In genomic region chr2:60409207-60409871, GRCh38 we compare ENCODE assay signal across 28 cellular contexts.
"Had no signal": no experiment of that assay in that cellular context is flagged by ENCODE, and none has a peak within 500 bp of the region (broad histone marks: within the 10 kb centered on the region; RNA-seq: fewer than 3 reads in every experiment).

No MANE protein-coding gene starts in this region.

- H3K4me3 Mint-ChIP-seq: activated naive CD8-positive, alpha-beta T cell; activated T-cell treated with anti-CD3 and anti-CD28 coated beads, Interleukin-2, amount 50 U/mL, for 72 hours; effector memory CD8-positive, alpha-beta T cell; mesothelial cell of epicardium; naive thymus-derived CD4-positive, alpha-beta T cell; stimulated activated effector memory CD8-positive, alpha-beta T cell treated with anti-CD3 and anti-CD28 coated beads, Interleukin-12 subunit alpha, Interleukin-12 subunit beta, amount 100 ng/mL, for 72 hours; stimulated activated naive CD8-positive, alpha-beta T cell treated with anti-CD3 and anti-CD28 coated beads, Interleukin-15, amount 100 ng/mL, for 72 hours; T-helper 17 cell had no signal

- FAIRE-seq: pancreas had no signal

- H3K9me3 ChIP-seq: heart right ventricle, left lung, lower lobe of right lung, pancreas, prostate gland, thyroid gland, upper lobe of right lung had no signal

- H3K36me3 Mint-ChIP-seq: activated naive CD8-positive, alpha-beta T cell; mesothelial cell of epicardium; naive thymus-derived CD4-positive, alpha-beta T cell; stimulated activated effector memory CD8-positive, alpha-beta T cell treated with anti-CD3 and anti-CD28 coated beads, Interleukin-12 subunit alpha, Interleukin-12 subunit beta, amount 100 ng/mL, for 72 hours had no signal

- H3K9me3 Mint-ChIP-seq: activated T-cell treated with anti-CD3 and anti-CD28 coated beads, Interleukin-2, amount 50 U/mL, for 72 hours; stimulated activated effector memory CD8-positive, alpha-beta T cell treated with anti-CD3 and anti-CD28 coated beads, Interleukin-12 subunit alpha, Interleukin-12 subunit beta, amount 100 ng/mL, for 72 hours; stimulated activated naive CD8-positive, alpha-beta T cell treated with anti-CD3 and anti-CD28 coated beads, Interleukin-15, amount 100 ng/mL, for 72 hours had no signal

- H3K4me1 ChIP-seq: left lung, lower lobe of right lung, pancreas, prostate gland, thyroid gland, upper lobe of right lung had no signal

- DNase-seq: activated CD4-positive, alpha-beta T cell treated with anti-CD3 and anti-CD28 coated beads, Interleukin-2, amount 50 U/mL, for 4 hours; activated naive CD4-positive, alpha-beta T cell treated with Interleukin-2 at 50 U/mL for 16 hours; activated T-cell treated with anti-CD3 and anti-CD28 coated beads for 4 hours; activated T-cell treated with anti-CD3 and anti-CD28 coated beads, Interleukin-2, amount 50 U/mL, for 72 hours; anterior cingulate cortex; cortex of kidney; effector memory CD8-positive, alpha-beta T cell; foreskin fibroblast; heart right ventricle; left lung; lower lobe of right lung; naive thymus-derived CD4-positive, alpha-beta T cell; nucleus accumbens; pancreas; retina; stimulated activated CD4-positive, alpha-beta T cell treated with anti-CD3 and anti-CD28 coated beads, Interleukin-4, amount 100 ng/mL, for 24 hours; stimulated activated naive CD8-positive, alpha-beta T cell treated with anti-CD3 and anti-CD28 coated beads, Interleukin-15, amount 100 ng/mL, for 72 hours; T-helper 17 cell; T1000; thyroid gland; upper lobe of right lung had no signal

- H3K27ac ChIP-seq: heart right ventricle, left lung, lower lobe of right lung, pancreas, prostate gland, skin epidermis, thyroid gland, upper lobe of right lung had no signal

- H3K27me3 Mint-ChIP-seq: stimulated activated naive CD8-positive, alpha-beta T cell treated with anti-CD3 and anti-CD28 coated beads, Interleukin-15, amount 100 ng/mL, for 72 hours had no signal

- H3K27ac Mint-ChIP-seq: activated naive CD8-positive, alpha-beta T cell; activated T-cell treated with anti-CD3 and anti-CD28 coated beads, Interleukin-2, amount 50 U/mL, for 72 hours; effector memory CD8-positive, alpha-beta T cell; mesothelial cell of epicardium; naive thymus-derived CD4-positive, alpha-beta T cell; stimulated activated effector memory CD8-positive, alpha-beta T cell treated with anti-CD3 and anti-CD28 coated beads, Interleukin-12 subunit alpha, Interleukin-12 subunit beta, amount 100 ng/mL, for 72 hours; stimulated activated naive CD8-positive, alpha-beta T cell treated with anti-CD3 and anti-CD28 coated beads, Interleukin-15, amount 100 ng/mL, for 72 hours; T-helper 17 cell had no signal

- H3K36me3 ChIP-seq: cardiac muscle cell, heart right ventricle, left lung, lower lobe of right lung, pancreas, prostate gland, thyroid gland, upper lobe of right lung had no signal

- H3K4me1 Mint-ChIP-seq: stimulated activated effector memory CD8-positive, alpha-beta T cell treated with anti-CD3 and anti-CD28 coated beads, Interleukin-12 subunit alpha, Interleukin-12 subunit beta, amount 100 ng/mL, for 72 hours; stimulated activated naive CD8-positive, alpha-beta T cell treated with anti-CD3 and anti-CD28 coated beads, Interleukin-15, amount 100 ng/mL, for 72 hours; T-helper 17 cell had no signal

- H3K4me3 ChIP-seq: cardiac muscle cell, heart right ventricle, left lung, lower lobe of right lung, pancreas, prostate gland, skin epidermis, thyroid gland, upper lobe of right lung had no signal

- ATAC-seq: activated T-cell treated with anti-CD3 and anti-CD28 coated beads, Interleukin-2, amount 50 U/mL, for 72 hours; effector memory CD8-positive, alpha-beta T cell; heart right ventricle; left lung; lower lobe of right lung; naive thymus-derived CD4-positive, alpha-beta T cell; pancreas; sciatic nerve; stimulated activated effector memory CD8-positive, alpha-beta T cell treated with anti-CD3 and anti-CD28 coated beads, Interleukin-12 subunit alpha, Interleukin-12 subunit beta, amount 100 ng/mL, for 72 hours; stimulated activated naive CD8-positive, alpha-beta T cell treated with anti-CD3 and anti-CD28 coated beads, Interleukin-15, amount 100 ng/mL, for 72 hours; T-helper 17 cell; upper lobe of right lung had no signal

- H3K27me3 ChIP-seq: cardiac muscle cell, pancreas, thyroid gland, upper lobe of right lung had no signal
